Comparison of ENCODE assay signal across 35 cellular contexts in the genomic region with DNA sequence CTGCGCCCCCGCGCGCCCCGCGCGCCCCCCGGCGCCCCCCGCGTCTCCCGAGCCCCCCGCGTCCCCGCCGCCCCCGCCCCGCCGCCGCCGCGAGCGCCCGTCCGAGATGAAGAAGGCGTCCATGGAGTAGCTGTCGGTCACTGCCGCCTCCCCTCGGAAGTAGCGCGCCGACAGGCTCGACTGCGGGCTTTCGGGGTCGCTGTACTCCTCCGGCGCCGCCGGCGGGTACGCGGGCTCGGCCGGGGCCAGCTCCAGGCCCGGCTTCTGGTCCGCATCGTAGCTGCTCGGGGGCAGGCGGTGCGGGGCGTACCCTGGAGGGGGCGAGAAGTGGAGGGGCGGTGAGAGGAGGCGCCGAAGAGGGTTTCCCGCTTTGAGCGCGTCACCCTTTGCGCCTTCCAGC. TPM values are rescaled to one million over a fixed set of nuclear protein-coding genes. Genes with fewer than 3 reads are reported as not detected.
"Had no signal": no experiment of that assay in that cellular context is flagged by ENCODE, and none has a peak within 500 bp of the region (broad histone marks: within the 10 kb centered on the region; RNA-seq: fewer than 3 reads in every experiment).

No MANE protein-coding gene starts in this region.

- H3K4me2 ChIP-seq: PC-9 had no signal

- H3K4me1 ChIP-seq: ascending aorta had no signal

- H2AFZ ChIP-seq: PC-9 had no signal

- ATAC-seq: activated T-helper 17 cell treated with anti-CD3 and anti-CD28 coated beads, Interleukin-2, amount 50 U/mL, for 72 hours; Right ventricle myocardium inferior; SK-N-SH treated with all-trans-retinoic acid at 6 μM for 48 hours; T-cell had no signal

- H3K9me3 ChIP-seq: ascending aorta, MG63 had no signal

- H3K27ac ChIP-seq: ascending aorta, cardiac muscle cell, PC-9, RWPE1, WERI-Rb-1 had no signal

- FAIRE-seq: RCC 7860 had no signal

- H3K36me3 ChIP-seq: ascending aorta, cardiac muscle cell, MG63, WERI-Rb-1 had no signal

- H3K4me3 ChIP-seq: ascending aorta, cardiac muscle cell, MG63, PC-9 had no signal

- DNase-seq: activated CD4-positive, alpha-beta T cell treated with anti-CD3 and anti-CD28 coated beads, Interleukin-2, amount 50 U/mL, for 4 hours; activated effector memory CD4-positive, alpha-beta T cell treated with anti-CD3 and anti-CD28 coated beads, Interleukin-2, amount 50 U/mL, for 16 hours; activated naive CD4-positive, alpha-beta T cell; activated T-cell treated with anti-CD3 and anti-CD28 coated beads, Interleukin-2, amount 50 U/mL, for 1 hour; amygdala; Kasumi-1; KBM-7; MG63; NCI-H1048; NCI-H1436 treated with DMSO at 0.1 percent for 48 hours; NCI-H187; NCI-H2029 treated with DMSO at 0.1 percent for 48 hours; NCI-H2107; NCI-H2171; NCI-H748 treated with DMSO at 0.1 percent for 48 hours; NK-92 treated with Interleukin-12 subunit alpha and Interleukin-12 subunit beta, amount 100 ng/mL, for 24 hours; PC-9; SIG-M5; T-cell; T1000; WERI-Rb-1 had no signal

RNA-seq across cellular contexts. Expression of gene SCRT2, which starts 11.5 kb away (rescaled TPM):
- total RNA-seq: activated CD4-positive, alpha-beta T cell treated with anti-CD3 and anti-CD28 coated beads, Interleukin-2, amount 10 ng/mL, durations not matched to agents 24 days and 14 days; activated CD8-positive, alpha-beta memory T cell treated with anti-CD3 and anti-CD28 coated beads for 36 hours; activated CD8-positive, alpha-beta T cell treated with anti-CD3 and anti-CD28 coated beads for 36 hours; activated naive CD8-positive, alpha-beta T cell treated with anti-CD3 and anti-CD28 coated beads, Interleukin-2, amount 10 ng/mL, durations not matched to agents 7 days and 5 days; activated T-cell treated with anti-CD3 and anti-CD28 coated beads, Interleukin-2, amount 50 U/mL, for 72 hours; activated T-helper 17 cell treated with anti-CD3 and anti-CD28 coated beads, Interleukin-2, amount 50 U/mL, for 72 hours; ascending aorta; cardiac muscle cell; OCI-LY7; PC-9; Right ventricle myocardium inferior; SK-MEL-5; T-cell had no signal
- polyA plus RNA-seq: cardiac muscle cell had no signal

RNA-seq across cellular contexts. Expression of gene TCF15, which starts 54.0 kb away (rescaled TPM):
- total RNA-seq: activated CD8-positive, alpha-beta memory T cell treated with anti-CD3 and anti-CD28 coated beads for 36 hours; activated naive CD8-positive, alpha-beta T cell treated with anti-CD3 and anti-CD28 coated beads, Interleukin-2, amount 10 ng/mL, durations not matched to agents 7 days and 5 days; activated T-cell treated with anti-CD3 and anti-CD28 coated beads, Interleukin-2, amount 50 U/mL, for 72 hours; activated T-helper 17 cell treated with anti-CD3 and anti-CD28 coated beads, Interleukin-2, amount 50 U/mL, for 72 hours; OCI-LY7; PC-9; SK-MEL-5; T-cell had no signal
